15 cellular contexts compared by ENCODE assay signal in genomic region chr22:19713228-19713627, GRCh38. TPM values are rescaled to one million over a fixed set of nuclear protein-coding genes. Genes with fewer than 3 reads are reported as not detected.
A peak's percentile ranks its signal among the peaks of the same experiment; 100 is the strongest.
DNase-seq lines count a peak whose midpoint lies in the region; TF ChIP-seq lines count a peak whose summit lies in the region.
"Had no signal": no experiment of that assay in that cellular context is flagged by ENCODE, and none has a peak within 500 bp of the region (broad histone marks: within the 10 kb centered on the region; RNA-seq: fewer than 3 reads in every experiment).

No MANE protein-coding gene starts in this region.

- no peak overlapping the region for H4K91ac ChIP-seq in H9 (ENCODE audit: insufficient read length, low read depth, low read length)

- H3K23me2 ChIP-seq in H9 (ENCODE audit: insufficient read length, low read depth, low read length, poor library complexity, severe bottlenecking), result peaks cover 6% of the 10 kb centered on the region

- H3K18ac ChIP-seq in H9 (ENCODE audit: insufficient read length, low read depth, low read length), result no peak overlapping the region

- TF ChIP-seq CTCF in H9 (conservative IDR thresholded peaks at IDR 0.05) (no peak), endodermal cell (conservative IDR thresholded peaks at IDR 0.05) (no peak), osteocyte (IDR thresholded peaks at IDR 0.05) (no peak)

- no peaks in the 10 kb centered on the region for H3K9me3 ChIP-seq in H9 (ENCODE audit: control insufficient read depth, low read depth, low read length)
- no peaks in the 10 kb centered on the region for H3K9me3 ChIP-seq in endodermal cell (ENCODE audit: control insufficient read depth, low read length)
- H3K9me3 ChIP-seq: tibial artery had no signal

- H3K27ac Mint-ChIP-seq in activated T-cell treated with anti-CD3 and anti-CD28 coated beads, Interleukin-2, amount 50 U/mL, for 24 hours, result no peak overlapping the region
- H3K27ac Mint-ChIP-seq in H9 (no peak overlapping the region), endodermal cell (no peak overlapping the region), osteocyte (ENCODE audit: unreplicated experiment) (no peak overlapping the region)
- H3K27ac Mint-ChIP-seq: activated naive CD4-positive, alpha-beta T cell treated with anti-CD3 and anti-CD28 coated beads, Interleukin-2, amount 50 U/mL, for 72 hours had no signal

- H3K4me3 ChIP-seq in endodermal cell (ENCODE audit: low read length), result no peak overlapping the region

- no peak for DNase-seq in activated T-cell treated with anti-CD3 and anti-CD28 coated beads, Interleukin-2, amount 50 U/mL, for 24 hours
- DNase-seq in activated T-cell treated with anti-CD3 and anti-CD28 coated beads for 4 hours (no peak), H9 (no peak), endodermal cell (no peak), osteocyte (ENCODE audit: extremely low spot score, unreplicated experiment) (no peak), mesenteric fat pad (ENCODE audit: low spot score) (no peak), SK-N-DZ (ENCODE audit: low spot score) (no peak), KG1 (lab: John Stamatoyannopoulos, UW) (no peak)
- DNase-seq: MM.1S, NCI-H2029, NCI-H510A treated with DMSO at 0.1 percent for 48 hours, tibial artery had no signal

- H3K23ac ChIP-seq in H9 (ENCODE audit: insufficient read length, low read depth, low read length), result no peak overlapping the region

- no peak overlapping the region for H2AK5ac ChIP-seq in H9 (ENCODE audit: insufficient read length, low read length)

- no peaks in the 10 kb centered on the region for H4K20me1 ChIP-seq in H9 (ENCODE audit: control insufficient read depth, insufficient read depth, insufficient read length)

- no peaks in the 10 kb centered on the region for H3K36me3 ChIP-seq in endodermal cell (ENCODE audit: control insufficient read depth, insufficient read depth, low read length)
- H3K36me3 ChIP-seq: tibial artery had no signal

- H3K14ac ChIP-seq in H9 (ENCODE audit: insufficient read depth, low read length), result no peak overlapping the region

- H3T11ph ChIP-seq in H9 (ENCODE audit: low read length), result no peak overlapping the region

- H2BK12ac ChIP-seq in H9 (ENCODE audit: insufficient read length, low read depth, low read length), result no peak overlapping the region

- H4K8ac ChIP-seq in H9 (replicated peaks; ENCODE audit: insufficient read length, low read depth, low read length), result no peak overlapping the region

- H3K9ac ChIP-seq in H9 (ENCODE audit: extremely low read depth, insufficient read length, low read length), result no peak overlapping the region
- H3K9ac ChIP-seq in endodermal cell (ENCODE audit: extremely low read depth, low read length, poor library complexity, severe bottlenecking), result no peak overlapping the region

- no peaks in the 10 kb centered on the region for H3K79me2 ChIP-seq in H9 (ENCODE audit: insufficient read depth, low read length)

- H3K27me3 ChIP-seq in H9 (ENCODE audit: insufficient read depth, low read length), result no peaks in the 10 kb centered on the region; the same call in 1 of the 2 replicates
- peaks cover 49% of the 10 kb centered on the region for H3K27me3 ChIP-seq in endodermal cell (ENCODE audit: control insufficient read depth, insufficient read depth, low read length, poor library complexity, severe bottlenecking)

- peaks cover 2% of the 10 kb centered on the region; the same call in 1 of the 2 replicates for H3K4me1 ChIP-seq in H9 (ENCODE audit: insufficient read depth, low read length)
- peaks cover 7% of the 10 kb centered on the region for H3K4me1 ChIP-seq in endodermal cell (ENCODE audit: control insufficient read depth, insufficient read depth, low read length)

- no peak overlapping the region for H2BK20ac ChIP-seq in H9 (ENCODE audit: low read depth, low read length, poor library complexity, severe bottlenecking)

- WGBS in H9 (ENCODE audit: extremely low coverage, insufficient read length, low lambda C conversion rate), result no CpG with 5 or more reads among the region's 13 CpGs
- WGBS in endodermal cell (ENCODE audit: insufficient coverage in 1 of 2, insufficient read length in 1 of 2), 2 experiments, result 93 to 95% methylated on average over 8 to 13 of the region's 13 CpGs

- no peak overlapping the region for H2BK15ac ChIP-seq in H9 (ENCODE audit: low read depth, low read length)

- no peak overlapping the region for H3K4ac ChIP-seq in H9 (ENCODE audit: low read depth, low read length)

- no peaks in the 10 kb centered on the region for H3K79me1 ChIP-seq in H9 (ENCODE audit: insufficient read depth, low read depth, low read length, poor library complexity, severe bottlenecking)

- peak overlapping the region; percentile 61 for H3K4me3 Mint-ChIP-seq in activated T-cell treated with anti-CD3 and anti-CD28 coated beads, Interleukin-2, amount 50 U/mL, for 24 hours
- peak overlapping the region; percentile 62 to 77 for H3K4me3 Mint-ChIP-seq in H9
- peak overlapping the region; percentile 61 for H3K4me3 Mint-ChIP-seq in endodermal cell
- peak overlapping the region; percentile 74 for H3K4me3 Mint-ChIP-seq in osteocyte (ENCODE audit: unreplicated experiment)

- no peaks in the 10 kb centered on the region for H3K36me3 Mint-ChIP-seq in activated T-cell treated with anti-CD3 and anti-CD28 coated beads, Interleukin-2, amount 50 U/mL, for 24 hours (ENCODE audit: low read depth)
- H3K36me3 Mint-ChIP-seq in H9 (ENCODE audit: insufficient read depth in 1 of 3, low read depth in 3 of 3) (peaks cover 0 to 2% (median 0%) of the 10 kb centered on the region in 3 experiments; a peak in 1 of 7 replicates), endodermal cell (ENCODE audit: low read depth) (no peaks in the 10 kb centered on the region), osteocyte (ENCODE audit: unreplicated experiment) (no peaks in the 10 kb centered on the region)
- H3K36me3 Mint-ChIP-seq: activated naive CD4-positive, alpha-beta T cell treated with anti-CD3 and anti-CD28 coated beads, Interleukin-2, amount 50 U/mL, for 72 hours had no signal

- H3K56ac ChIP-seq in H9 (ENCODE audit: insufficient read length, low read depth, low read length), result no peak overlapping the region

- no peaks in the 10 kb centered on the region for H3K9me3 Mint-ChIP-seq in activated T-cell treated with anti-CD3 and anti-CD28 coated beads, Interleukin-2, amount 50 U/mL, for 24 hours
- H3K9me3 Mint-ChIP-seq in H9, result peaks cover 0 to 2% of the 10 kb centered on the region in 2 experiments; a peak in 1 of 5 replicates
- H3K9me3 Mint-ChIP-seq in endodermal cell, result no peaks in the 10 kb centered on the region
- H3K9me3 Mint-ChIP-seq in osteocyte (ENCODE audit: unreplicated experiment), result no peaks in the 10 kb centered on the region
- H3K9me3 Mint-ChIP-seq: activated naive CD4-positive, alpha-beta T cell treated with anti-CD3 and anti-CD28 coated beads, Interleukin-2, amount 50 U/mL, for 72 hours had no signal

- no peak overlapping the region for H4K5ac ChIP-seq in H9 (ENCODE audit: insufficient read length, low read depth, low read length)

- no peak overlapping the region for H2BK120ac ChIP-seq in H9 (ENCODE audit: low read depth, low read length, poor library complexity, severe bottlenecking)

- H3K4me2 ChIP-seq in H9 (ENCODE audit: insufficient read depth, insufficient read length, low read length), result no peak overlapping the region

- H3K27me3 Mint-ChIP-seq in activated T-cell treated with anti-CD3 and anti-CD28 coated beads, Interleukin-2, amount 50 U/mL, for 24 hours, result peaks cover 37% of the 10 kb centered on the region
- H3K27me3 Mint-ChIP-seq in H9 (ENCODE audit: low read depth), result peaks cover 76% of the 10 kb centered on the region
- H3K27me3 Mint-ChIP-seq in endodermal cell (ENCODE audit: insufficient read depth), result peaks cover 34% of the 10 kb centered on the region
- no peaks in the 10 kb centered on the region for H3K27me3 Mint-ChIP-seq in osteocyte (ENCODE audit: unreplicated experiment)

- H3K27ac ChIP-seq in H9 (ENCODE audit: insufficient read length, low read depth, low read length), result no peak overlapping the region
- no peak overlapping the region for H3K27ac ChIP-seq in endodermal cell (ENCODE audit: low read depth, low read length)
- H3K27ac ChIP-seq: tibial artery had no signal

- H2AFZ ChIP-seq in H9 (ENCODE audit: low read length), result no peak overlapping the region

- H2BK5ac ChIP-seq in H9 (ENCODE audit: insufficient read length, low read length), result no peak overlapping the region

- H3K4me1 Mint-ChIP-seq in activated T-cell treated with anti-CD3 and anti-CD28 coated beads, Interleukin-2, amount 50 U/mL, for 24 hours (ENCODE audit: low read depth), result peaks cover 9% of the 10 kb centered on the region
- H3K4me1 Mint-ChIP-seq in H9, result peaks cover 12 to 22% of the 10 kb centered on the region in 2 experiments
- H3K4me1 Mint-ChIP-seq in endodermal cell, result peaks cover 8% of the 10 kb centered on the region
- peaks cover 45% of the 10 kb centered on the region for H3K4me1 Mint-ChIP-seq in osteocyte (ENCODE audit: unreplicated experiment)

RNA-seq across cellular contexts. Expression of gene SEPTIN5, which starts 1.1 kb away (rescaled TPM):
- 17.7 and 17.8 TPM in 2 replicates for total RNA-seq in H9 (2021)
- 10 to 100 TPM in 1 of 2 donors, 1 to 10 TPM in 1; 9.8 to 20.0 TPM for total RNA-seq in endodermal cell
- 45.2 TPM for polyA plus RNA-seq in endodermal cell (2013, experiment 1 of 2)
- polyA plus RNA-seq in endodermal cell (2013, experiment 2 of 2), result 45.0 TPM
- 103 and 108 TPM in 2 replicates for total RNA-seq in osteocyte
- total RNA-seq in mesenteric fat pad, result 7.0 TPM
- 50.3 and 194 TPM in 2 replicates for polyA plus RNA-seq in SK-N-DZ (2014; cell fraction: cytosol; rRNA removed)
- 107 and 111 TPM in 2 replicates for polyA plus RNA-seq in SK-N-DZ (2014; cell fraction: nucleus; rRNA removed)
- total RNA-seq: OCI-LY7 had no signal

RNA-seq across cellular contexts. Expression of gene GP1BB, which starts 10.1 kb away (rescaled TPM):
- total RNA-seq in H9 (2021) (2.4 and 3.4 TPM in 2 replicates), endodermal cell (under 1 TPM; 0.48 to 0.62 TPM), osteocyte (28.6 and 34.1 TPM in 2 replicates), mesenteric fat pad (1.8 TPM)
- 4.2 TPM for polyA plus RNA-seq in endodermal cell (2013, experiment 1 of 2)
- polyA plus RNA-seq in endodermal cell (2013, experiment 2 of 2), result 5.0 TPM
- polyA plus RNA-seq in SK-N-DZ (2014; cell fraction: cytosol; rRNA removed), result 17.6 and 17.8 TPM in 2 replicates
- 78.8 and 83.4 TPM in 2 replicates for polyA plus RNA-seq in SK-N-DZ (2014; cell fraction: nucleus; rRNA removed)
- total RNA-seq: activated naive CD4-positive, alpha-beta T cell treated with anti-CD3 and anti-CD28 coated beads, Interleukin-2, amount 50 U/mL, for 72 hours; HT1080; OCI-LY7 had no signal

RNA-seq across cellular contexts. Expression of gene TBX1, which starts 47.4 kb away (rescaled TPM):
- total RNA-seq in H9 (2021) (2.2 and 2.5 TPM in 2 replicates), endodermal cell (1 to 10 TPM in 1 of 2 donors, not detected in 1; 1.3 TPM), osteocyte (22.5 and 24.2 TPM in 2 replicates), mesenteric fat pad (3.0 TPM)
- 0.75 TPM for polyA plus RNA-seq in endodermal cell (2013, experiment 1 of 2)
- polyA plus RNA-seq in endodermal cell (2013, experiment 2 of 2), result 1.2 TPM
- polyA plus RNA-seq in SK-N-DZ (2014; cell fraction: cytosol; rRNA removed), result not detected in 2 replicates
- not detected in 2 replicates for polyA plus RNA-seq in SK-N-DZ (2014; cell fraction: nucleus; rRNA removed)
- total RNA-seq: activated naive CD4-positive, alpha-beta T cell treated with anti-CD3 and anti-CD28 coated beads, Interleukin-2, amount 50 U/mL, for 72 hours had no signal
